Comparison of ENCODE assay signal across 22 cellular contexts in the genomic region with DNA sequence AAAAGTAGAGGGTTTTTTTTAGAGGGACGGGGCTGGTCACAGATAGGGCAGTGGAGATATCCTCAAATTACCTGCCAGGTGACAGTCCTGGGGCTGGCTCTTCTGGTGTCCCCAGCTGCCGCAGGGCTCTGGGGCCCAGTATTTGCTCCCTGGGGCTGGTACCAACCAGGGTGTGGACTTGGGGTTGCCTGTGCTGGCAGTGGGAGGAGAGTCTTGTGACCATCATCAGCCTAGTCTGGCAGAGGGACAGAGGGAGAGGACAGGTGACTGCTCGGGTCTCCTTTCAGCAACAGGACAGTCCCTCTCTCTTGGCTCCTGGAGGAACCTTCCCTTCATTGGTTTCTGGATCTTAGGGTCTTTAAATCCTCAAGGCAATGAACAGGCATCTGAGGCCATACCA. TPM values are rescaled to one million over a fixed set of nuclear protein-coding genes. Genes with fewer than 3 reads are reported as not detected.
DNase-seq lines count a peak whose midpoint lies in the region; ATAC-seq, FAIRE-seq and TF ChIP-seq lines count a peak whose summit lies in the region.
"Had no signal": no experiment of that assay in that cellular context is flagged by ENCODE, and none has a peak within 500 bp of the region (broad histone marks: within the 10 kb centered on the region; RNA-seq: fewer than 3 reads in every experiment).

No MANE protein-coding gene starts in this region.

- CTCF ChIA-PET in HepG2 (lab: Yijun Ruan, JAX; ENCODE audit: low intra/inter-chr PET ratio, low total read pairs) = no interaction called here

- no TSS peak for BruUV-seq in HepG2 (replicated peaks; lab: Mats Ljungman, UMichigan)

- H3K9me3 ChIP-seq in HUES6 (ENCODE audit: control insufficient read depth, insufficient read depth, low read depth, low read length) (peaks cover 5% of the 10 kb centered on the region; the same call in 1 of the 2 replicates), HepG2 (ENCODE audit: low read length) (no peaks in the 10 kb centered on the region), psoas muscle (no peaks in the 10 kb centered on the region)
- H3K9me3 ChIP-seq: A549 had no signal

- intact Hi-C loops in HepG2 (cut with micrococcal nuclease; ENCODE audit: unreplicated experiment) (no loop called here), psoas muscle (cut with DNase I) (loop anchor here (2.0 to 10.0 kb wide), 2 partner anchors 61 to 283 kb away; a partner anchor contains a TSS)

- no peak for TF ChIP-seq CTCF in HepG2 (CRISPR knock-in tag; IDR thresholded peaks at IDR 0.05)
- no peak for TF ChIP-seq CTCF in psoas muscle (IDR thresholded peaks at IDR 0.05)

- no peak for TF ChIP-seq EP300 in HepG2 (IDR thresholded peaks at IDR 0.05; ENCODE audit: low read depth in 2 of 2, low read length in 2 of 2)
- no peak for TF ChIP-seq EP300 in HepG2 (CRISPR knock-in tag; IDR thresholded peaks at IDR 0.05; ENCODE audit: borderline replicate concordance)

- no peaks in the 10 kb centered on the region; the same call in 1 of the 2 replicates for H3K36me3 ChIP-seq in HUES6 (ENCODE audit: control insufficient read depth, insufficient read depth, low read length)
- no peaks in the 10 kb centered on the region; a peak in 1 of 5 replicates for H3K36me3 ChIP-seq in HepG2 (replicated peaks in 1 of 2; ENCODE audit: control insufficient read depth in 1 of 2, insufficient read depth in 2 of 2, low read length in 2 of 2)
- no peaks in the 10 kb centered on the region for H3K36me3 ChIP-seq in psoas muscle (ENCODE audit: insufficient read depth in 1 of 2, low read depth in 1 of 2)

- TF ChIP-seq POLR2A in HepG2 (IDR thresholded peaks at IDR 0.05; ENCODE audit: insufficient read depth in 1 of 2, low read depth in 2 of 2, low read length in 2 of 2) = no peak

- DNase-seq in caudate nucleus (lab: John Stamatoyannopoulos, UW) = no peak
- no peak for DNase-seq in HepG2 (ENCODE audit: low spot score)
- DNase-seq in psoas muscle = no peak
- no peak for DNase-seq in NCI-H1930 (lab: John Stamatoyannopoulos, UW)
- no peak for DNase-seq in A172 (ENCODE audit: low spot score)
- DNase-seq: AML-193; CD4-positive, alpha-beta T cell; HCEC 1CT; NCI-H1105 treated with DMSO at 0.1 percent for 48 hours; NCI-H2081; NCI-H2227 treated with DMSO at 0.1 percent for 48 hours; NCI-H526 treated with DMSO at 0.1 percent for 48 hours; SHP77 treated with DMSO at 0.1 percent for 48 hours had no signal

- no peaks in the 10 kb centered on the region for H4K20me1 ChIP-seq in HepG2 (ENCODE audit: insufficient read depth, low read length)
- H4K20me1 ChIP-seq: BLaER1 treated with 17β-estradiol and CSF1 and Interleukin-3, amounts not matched to agents 10 nM and 100 nM had no signal

- POLR2A ChIA-PET in HepG2 (lab: Yijun Ruan, JAX) = no interaction called here

- ATAC-seq in HepG2 (peak; percentile 36; the same call in 2 of the 3 replicates), psoas muscle (peak in 3 of 4 donors; percentile 47 to 63 (median 60)), HG02642 (IDR thresholded peaks at IDR 0.05; ENCODE audit: poor library complexity, unreplicated experiment) (no peak)
- ATAC-seq: A549, Panc1 had no signal

- no peak overlapping the region for H2AFZ ChIP-seq in HepG2 (ENCODE audit: low read length)

- no peak overlapping the region for H3K4me2 ChIP-seq in HepG2 (ENCODE audit: low read depth, low read length)
- H3K4me2 ChIP-seq: A549; BLaER1 treated with 17β-estradiol and CSF1 and Interleukin-3, amounts not matched to agents 10 nM and 100 nM had no signal

- H3K9ac ChIP-seq in HUES6 (ENCODE audit: low read length) (peak overlapping the region; percentile 4), HepG2 (ENCODE audit: insufficient read depth, low read depth, low read length) (no peak overlapping the region)
- H3K9ac ChIP-seq: BLaER1 treated with 17β-estradiol and CSF1 and Interleukin-3, amounts not matched to agents 10 nM and 100 nM had no signal

- no peak for TF ChIP-seq RAD21 in HepG2 (CRISPR knock-in tag; IDR thresholded peaks at IDR 0.05)

- WGBS in HepG2 (ENCODE audit: low lambda C conversion rate) = 62% methylated on average over 2 of the region's 3 CpGs
- 32 to 63% (median 38%) methylated on average over 3 of the region's 3 CpGs for WGBS in psoas muscle, 3 donors

- H3K4me3 ChIP-seq in HUES6 (ENCODE audit: low read depth, low read length) = no peak overlapping the region
- no peak overlapping the region for H3K4me3 ChIP-seq in HepG2 (replicated peaks in 1 of 3; ENCODE audit: insufficient read depth in 1 of 3, low read depth in 2 of 3, low read length in 3 of 3)
- no peak overlapping the region for H3K4me3 ChIP-seq in psoas muscle
- H3K4me3 ChIP-seq: A549; BLaER1 treated with 17β-estradiol and CSF1 and Interleukin-3, amounts not matched to agents 10 nM and 100 nM had no signal

- in situ Hi-C loops in HepG2 (cut with HindIII; ENCODE audit: extremely low pct_ligation_motif_present, low pct_unique_long_range_greater_than_20kb) = no loop called here

- peaks cover 8% of the 10 kb centered on the region for H3K27me3 ChIP-seq in HUES6 (ENCODE audit: control insufficient read depth, insufficient read depth, low read length)
- 0 out of 5 replicates have a peak, but pooled peaks cover 0 to 3% of the 10 kb centered on the region in 2 experiments for H3K27me3 ChIP-seq in HepG2 (ENCODE audit: control insufficient read depth in 1 of 2, insufficient read depth in 2 of 2, low read length in 2 of 2)
- peaks cover 0 to 1% (median 0%) of the 10 kb centered on the region in 3 donors for H3K27me3 ChIP-seq in psoas muscle (ENCODE audit: insufficient read depth in 3 of 3, low read length in 2 of 3)
- H3K27me3 ChIP-seq: BLaER1 treated with 17β-estradiol and CSF1 and Interleukin-3, amounts not matched to agents 10 nM and 100 nM had no signal

- no peak for FAIRE-seq in HepG2 (lab: Jason Lieb, UNC)
- FAIRE-seq: A549, D721Med, GM19239, H1 had no signal

- H3K27ac ChIP-seq in HUES6 (ENCODE audit: low read depth, low read length) = no peak overlapping the region
- peak overlapping the region; percentile 37 for H3K27ac ChIP-seq in caudate nucleus (ENCODE audit: low read depth, low read length)
- H3K27ac ChIP-seq in HepG2 (ENCODE audit: extremely low read length, insufficient read depth, low read length) = no peak overlapping the region
- H3K27ac ChIP-seq in psoas muscle = no peak overlapping the region
- H3K27ac ChIP-seq: A549; BLaER1 treated with 17β-estradiol and CSF1 and Interleukin-3, amounts not matched to agents 10 nM and 100 nM; RWPE1 had no signal

- peaks cover 3% of the 10 kb centered on the region; the same call in 1 of the 2 replicates for H3K4me1 ChIP-seq in HUES6 (ENCODE audit: control insufficient read depth, insufficient read depth, low read length)
- H3K4me1 ChIP-seq in HepG2 (ENCODE audit: insufficient read depth, low read length) = peaks cover 21% of the 10 kb centered on the region
- H3K4me1 ChIP-seq in psoas muscle = no peaks in the 10 kb centered on the region
- H3K4me1 ChIP-seq: BLaER1 treated with 17β-estradiol and CSF1 and Interleukin-3, amounts not matched to agents 10 nM and 100 nM had no signal

- no peaks in the 10 kb centered on the region for H3K79me2 ChIP-seq in HepG2 (ENCODE audit: insufficient read depth, low read length)

RNA-seq across cellular contexts. Expression of a gene that starts 7.9 kb away (rescaled TPM):
- total RNA-seq in HepG2 (2016; rRNA removed; fragmentation: Illumina TruSeq; extraction: Trizol) (15.4 and 21.5 TPM in 2 replicates), psoas muscle (10 to 100 TPM; 24.9 to 35.0 (median 30.0) TPM)
- 3.9 and 5.5 TPM in 2 replicates for total RNA-seq in HepG2 (2016; cell fraction: cytosol; rRNA removed; fragmentation: Illumina TruSeq; extraction: Trizol; ENCODE audit: low read depth)
- total RNA-seq in HepG2 (2016; cell fraction: insoluble cytoplasmic fraction; rRNA removed; fragmentation: Illumina TruSeq; extraction: Trizol) = 19.2 and 23.3 TPM in 2 replicates
- total RNA-seq in HepG2 (2016; cell fraction: membrane; rRNA removed; fragmentation: Illumina TruSeq; extraction: Trizol) = 14.8 and 15.2 TPM in 2 replicates
- total RNA-seq in HepG2 (2016; cell fraction: nucleus; rRNA removed; fragmentation: Illumina TruSeq; extraction: Trizol) = 13.3 and 14.6 TPM in 2 replicates
- polyA plus RNA-seq in HepG2 (2011; rRNA removed) (10.5 and 16.2 TPM in 2 replicates), psoas muscle (10 to 100 TPM; 17.3 to 36.6 (median 23.2) TPM)
- polyA plus RNA-seq in HepG2 (2011; cell fraction: cytosol; rRNA removed) = 8.2 and 12.1 TPM in 2 replicates
- 4.6 and 7.8 TPM in 2 replicates for polyA plus RNA-seq in HepG2 (2011; cell fraction: nucleus; rRNA removed)
- 7.4 and 10.0 TPM in 2 replicates for polyA plus RNA-seq in HepG2 (2012)
- polyA plus RNA-seq in HepG2 (2016; cell fraction: cytosol; fragmentation: Illumina TruSeq; extraction: Trizol; ENCODE audit: low read depth) = 3.0 and 5.0 TPM in 2 replicates
- 19.5 and 20.3 TPM in 2 replicates for polyA plus RNA-seq in HepG2 (2016; cell fraction: insoluble cytoplasmic fraction; fragmentation: Illumina TruSeq; extraction: Trizol; ENCODE audit: low read depth)
- polyA plus RNA-seq in HepG2 (2016; cell fraction: membrane; fragmentation: Illumina TruSeq; extraction: Trizol; ENCODE audit: low read depth) = 9.1 and 11.4 TPM in 2 replicates
- polyA plus RNA-seq in HepG2 (2016; cell fraction: nucleus; fragmentation: Illumina TruSeq; extraction: Trizol; ENCODE audit: insufficient read depth, low read depth) = 20.1 and 20.2 TPM in 2 replicates
- polyA minus RNA-seq in HepG2 (2011; rRNA and poly(A)+ RNA removed; ENCODE audit: low replicate concordance) = 11.7 and 17.4 TPM in 2 replicates
- polyA minus RNA-seq in HepG2 (2011; cell fraction: cytosol; rRNA and poly(A)+ RNA removed) = 4.1 and 6.0 TPM in 2 replicates
- polyA minus RNA-seq in HepG2 (2011; cell fraction: nucleus; rRNA and poly(A)+ RNA removed) = 17.5 and 18.9 TPM in 2 replicates
- 13.0 and 19.5 TPM in 2 replicates for total RNA-seq in A172 (2014; rRNA removed; shearing (Covaris generic))

RNA-seq across cellular contexts. Expression of a gene that starts 8.1 kb away (rescaled TPM):
- total RNA-seq in HepG2 (2016; rRNA removed; fragmentation: Illumina TruSeq; extraction: Trizol) (13.7 and 20.1 TPM in 2 replicates), psoas muscle (10 to 100 TPM; 12.0 to 17.9 (median 15.8) TPM)
- total RNA-seq in HepG2 (2016; cell fraction: cytosol; rRNA removed; fragmentation: Illumina TruSeq; extraction: Trizol; ENCODE audit: low read depth) = 3.2 and 5.5 TPM in 2 replicates
- 12.8 and 20.3 TPM in 2 replicates for total RNA-seq in HepG2 (2016; cell fraction: insoluble cytoplasmic fraction; rRNA removed; fragmentation: Illumina TruSeq; extraction: Trizol)
- 13.7 and 15.4 TPM in 2 replicates for total RNA-seq in HepG2 (2016; cell fraction: membrane; rRNA removed; fragmentation: Illumina TruSeq; extraction: Trizol)
- 7.4 and 8.0 TPM in 2 replicates for total RNA-seq in HepG2 (2016; cell fraction: nucleus; rRNA removed; fragmentation: Illumina TruSeq; extraction: Trizol)
- polyA plus RNA-seq in HepG2 (2011; rRNA removed) (7.8 and 8.6 TPM in 2 replicates), psoas muscle (10 to 100 TPM; 10.9 to 37.0 (median 12.5) TPM)
- polyA plus RNA-seq in HepG2 (2011; cell fraction: cytosol; rRNA removed) = 5.0 and 8.2 TPM in 2 replicates
- 2.4 and 2.6 TPM in 2 replicates for polyA plus RNA-seq in HepG2 (2011; cell fraction: nucleus; rRNA removed)
- 5.6 and 7.7 TPM in 2 replicates for polyA plus RNA-seq in HepG2 (2012)
- 3.9 and 5.1 TPM in 2 replicates for polyA plus RNA-seq in HepG2 (2016; cell fraction: cytosol; fragmentation: Illumina TruSeq; extraction: Trizol; ENCODE audit: low read depth)
- polyA plus RNA-seq in HepG2 (2016; cell fraction: insoluble cytoplasmic fraction; fragmentation: Illumina TruSeq; extraction: Trizol; ENCODE audit: low read depth) = 14.3 and 17.9 TPM in 2 replicates
- 8.0 and 9.8 TPM in 2 replicates for polyA plus RNA-seq in HepG2 (2016; cell fraction: membrane; fragmentation: Illumina TruSeq; extraction: Trizol; ENCODE audit: low read depth)
- polyA plus RNA-seq in HepG2 (2016; cell fraction: nucleus; fragmentation: Illumina TruSeq; extraction: Trizol; ENCODE audit: insufficient read depth, low read depth) = 12.9 and 13.7 TPM in 2 replicates
- 3.9 and 9.8 TPM in 2 replicates for polyA minus RNA-seq in HepG2 (2011; rRNA and poly(A)+ RNA removed; ENCODE audit: low replicate concordance)
- polyA minus RNA-seq in HepG2 (2011; cell fraction: cytosol; rRNA and poly(A)+ RNA removed) = 4.0 and 4.7 TPM in 2 replicates
- 5.2 and 5.7 TPM in 2 replicates for polyA minus RNA-seq in HepG2 (2011; cell fraction: nucleus; rRNA and poly(A)+ RNA removed)
- total RNA-seq in A172 (2014; rRNA removed; shearing (Covaris generic)) = 6.2 TPM in 2 replicates

RNA-seq across cellular contexts. Expression of a gene that starts 34.5 kb away (rescaled TPM):
- total RNA-seq in HepG2 (2016; rRNA removed; fragmentation: Illumina TruSeq; extraction: Trizol) (5.8 and 6.4 TPM in 2 replicates), psoas muscle (10 to 100 TPM; 15.5 to 17.5 (median 16.5) TPM)
- 1.8 and 2.2 TPM in 2 replicates for total RNA-seq in HepG2 (2016; cell fraction: cytosol; rRNA removed; fragmentation: Illumina TruSeq; extraction: Trizol; ENCODE audit: low read depth)
- total RNA-seq in HepG2 (2016; cell fraction: insoluble cytoplasmic fraction; rRNA removed; fragmentation: Illumina TruSeq; extraction: Trizol) = 6.2 and 6.4 TPM in 2 replicates
- total RNA-seq in HepG2 (2016; cell fraction: membrane; rRNA removed; fragmentation: Illumina TruSeq; extraction: Trizol) = 2.6 and 2.9 TPM in 2 replicates
- total RNA-seq in HepG2 (2016; cell fraction: nucleus; rRNA removed; fragmentation: Illumina TruSeq; extraction: Trizol) = 3.7 and 5.2 TPM in 2 replicates
- polyA plus RNA-seq in HepG2 (2011; rRNA removed) (15.2 and 18.6 TPM in 2 replicates), psoas muscle (10 to 100 TPM in 1 of 3 donors, 1 to 10 TPM in 2; 3.4 to 14.7 (median 8.6) TPM)
- polyA plus RNA-seq in HepG2 (2011; cell fraction: cytosol; rRNA removed) = 11.0 and 12.7 TPM in 2 replicates
- 12.6 and 12.8 TPM in 2 replicates for polyA plus RNA-seq in HepG2 (2011; cell fraction: nucleus; rRNA removed)
- polyA plus RNA-seq in HepG2 (2012) = 16.4 and 17.0 TPM in 2 replicates
- polyA plus RNA-seq in HepG2 (2016; cell fraction: cytosol; fragmentation: Illumina TruSeq; extraction: Trizol; ENCODE audit: low read depth) = 0.76 and 0.80 TPM in 2 replicates
- 6.2 and 8.2 TPM in 2 replicates for polyA plus RNA-seq in HepG2 (2016; cell fraction: insoluble cytoplasmic fraction; fragmentation: Illumina TruSeq; extraction: Trizol; ENCODE audit: low read depth)
- 1.8 and 2.3 TPM in 2 replicates for polyA plus RNA-seq in HepG2 (2016; cell fraction: membrane; fragmentation: Illumina TruSeq; extraction: Trizol; ENCODE audit: low read depth)
- 6.6 and 7.1 TPM in 2 replicates for polyA plus RNA-seq in HepG2 (2016; cell fraction: nucleus; fragmentation: Illumina TruSeq; extraction: Trizol; ENCODE audit: insufficient read depth, low read depth)
- polyA minus RNA-seq in HepG2 (2011; rRNA and poly(A)+ RNA removed; ENCODE audit: low replicate concordance) = 5.6 and 21.2 TPM in 2 replicates
- polyA minus RNA-seq in HepG2 (2011; cell fraction: cytosol; rRNA and poly(A)+ RNA removed) = 12.4 and 13.2 TPM in 2 replicates
- 33.3 and 36.6 TPM in 2 replicates for polyA minus RNA-seq in HepG2 (2011; cell fraction: nucleus; rRNA and poly(A)+ RNA removed)
- 9.3 and 15.2 TPM in 2 replicates for total RNA-seq in A172 (2014; rRNA removed; shearing (Covaris generic))
